In genomic region chr5:169646856-169647255, GRCh38 we compare ENCODE assay signal across 11 cellular contexts. TPM values are rescaled to one million over a fixed set of nuclear protein-coding genes. Genes with fewer than 3 reads are reported as not detected.
A peak's percentile ranks its signal among the peaks of the same experiment; 100 is the strongest.
DNase-seq lines count a peak whose midpoint lies in the region; ATAC-seq and TF ChIP-seq lines count a peak whose summit lies in the region.
"Had no signal": no experiment of that assay in that cellular context is flagged by ENCODE, and none has a peak within 500 bp of the region (broad histone marks: within the 10 kb centered on the region; RNA-seq: fewer than 3 reads in every experiment).

No MANE protein-coding gene starts in this region.

- no peak overlapping the region for H3K27ac ChIP-seq in esophagus muscularis mucosa (replicated peaks in 1 of 4)

- H3K9me3 ChIP-seq in esophagus muscularis mucosa = no peaks in the 10 kb centered on the region

- 93% methylated on average over 3 of the region's 3 CpGs for WGBS in esophagus muscularis mucosa

- H3K4me1 ChIP-seq in esophagus muscularis mucosa = peaks cover 5 to 10% (median 7%) of the 10 kb centered on the region in 4 donors

- TF ChIP-seq EP300 in esophagus muscularis mucosa (IDR thresholded peaks at IDR 0.05) = no peak

- no peaks in the 10 kb centered on the region for H3K36me3 ChIP-seq in esophagus muscularis mucosa

- in situ Hi-C loops in GM13977 (cut with MboI; ENCODE audit: low pct_unique_long_range_greater_than_20kb, low sequenced_read_pairs, unreplicated experiment) = no loop called here

- no peak overlapping the region for H3K4me3 ChIP-seq in esophagus muscularis mucosa

- intact Hi-C loops in esophagus muscularis mucosa (cut with DNase I) = no loop called here

- peak; percentile 40 for DNase-seq in GM13977 (ENCODE audit: low spot score)
- peak; percentile 57 for DNase-seq in esophagus muscularis mucosa (ENCODE audit: extremely low spot score)
- no peak for DNase-seq in NCI-H345 treated with DMSO at 0.1 percent for 48 hours (lab: John Stamatoyannopoulos, UW; ENCODE audit: unreplicated experiment)
- DNase-seq in mucosa of gallbladder (ENCODE audit: low spot score) = no peak
- DNase-seq: activated CD4-positive, CD25-positive, alpha-beta regulatory T cell; NCI-H446 treated with DMSO at 0.1 percent for 48 hours; SHP77; stimulated activated CD4-positive, alpha-beta T cell treated with anti-CD3 and anti-CD28 coated beads, Interleukin-2, amount 100 ng/mL, for 48 hours had no signal

- ATAC-seq in GM21390 (IDR thresholded peaks at IDR 0.05; ENCODE audit: unreplicated experiment) = peak; percentile 31
- ATAC-seq in HG03432 (IDR thresholded peaks at IDR 0.05; ENCODE audit: unreplicated experiment) = peak; percentile 36
- ATAC-seq in HG03460 (IDR thresholded peaks at IDR 0.05; ENCODE audit: unreplicated experiment) = no peak

- TF ChIP-seq CTCF in GM13977 (IDR thresholded peaks at IDR 0.05; ENCODE audit: extremely low read depth, insufficient read depth, missing control alignments) (no peak), esophagus muscularis mucosa (IDR thresholded peaks at IDR 0.05) (no peak)

- no peak for TF ChIP-seq POLR2A in esophagus muscularis mucosa (IDR thresholded peaks at IDR 0.05; ENCODE audit: low read depth)

- H3K27me3 ChIP-seq in esophagus muscularis mucosa = peaks cover 0 to 11% (median 0%) of the 10 kb centered on the region in 4 donors

RNA-seq across cellular contexts. Expression of gene DOCK2, which starts 9.8 kb away (rescaled TPM):
- 10 to 100 TPM in 3 of 4 donors, 1 to 10 TPM in 1; 9.2 to 18.3 (median 13.7) TPM for total RNA-seq in esophagus muscularis mucosa
- 21.6 TPM for total RNA-seq in mucosa of gallbladder

Comparison
In these comparisons a context has a peak if more than half of its experiments do, and no peak if none do; other contexts are left out.
1. DNase-seq: peak in GM13977 (single experiment) and esophagus muscularis mucosa (single experiment); none in NCI-H345 treated with DMSO at 0.1 percent for 48 hours (single experiment) and mucosa of gallbladder (single experiment).